ENCODE assay signal across 1 cellular context in the genomic region with DNA sequence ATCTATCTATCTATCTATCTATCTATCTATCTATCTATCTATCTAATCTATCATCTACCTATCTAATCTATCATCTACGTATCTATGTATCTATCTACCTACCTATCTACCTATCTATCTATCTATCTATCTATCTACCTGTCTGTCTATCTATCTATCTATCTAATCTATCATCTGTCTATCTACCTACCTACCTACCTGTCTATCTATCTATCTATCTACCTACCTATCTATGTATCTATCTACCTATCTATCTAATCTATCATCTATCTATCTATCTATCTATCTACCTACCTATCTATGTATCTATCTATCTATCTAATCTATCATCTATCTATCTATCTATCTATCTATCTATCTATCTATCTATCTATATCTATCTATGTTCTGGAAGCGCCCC.
A peak's percentile ranks its signal among the peaks of the same experiment; 100 is the strongest.
TF ChIP-seq lines count a peak whose summit lies in the region.

No MANE protein-coding gene starts in this region.

TF ChIP-seq in K562, 482 proteins besides CTCF, POLR2A, EP300 and RAD21 (continued from another document):
- TF ChIP-seq GATAD2B (IDR thresholded peaks at IDR 0.05; ENCODE audit: borderline replicate concordance) = peak; percentile 74; the same call in 1 of the 2 replicates
TF ChIP-seq in K562: peak in this region for 7; not testable (repeated sequence) for 475.
